Comparison of ENCODE assay signal across 23 cellular contexts in the genomic region with DNA sequence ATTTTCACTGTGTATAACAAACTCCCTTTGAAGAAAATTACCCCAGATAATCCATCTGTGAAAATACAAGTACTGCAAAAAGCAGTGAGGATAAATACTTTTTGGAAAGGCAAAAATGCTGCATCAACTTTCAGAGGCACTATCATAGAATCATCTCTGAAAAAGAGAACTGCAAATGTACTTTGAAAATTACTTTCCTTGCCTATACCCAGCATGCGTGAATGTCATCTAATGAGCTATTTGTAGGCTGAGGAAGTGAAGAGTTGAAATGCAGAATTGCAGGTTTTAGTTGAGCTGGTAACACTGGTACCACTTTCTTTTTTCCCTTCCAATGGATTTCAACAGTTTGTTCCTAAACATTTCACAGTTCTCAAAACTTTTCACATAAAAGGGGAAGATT.
DNase-seq lines count a peak whose midpoint lies in the region; ATAC-seq, FAIRE-seq and TF ChIP-seq lines count a peak whose summit lies in the region.
"Had no signal": no experiment of that assay in that cellular context is flagged by ENCODE, and none has a peak within 500 bp of the region (broad histone marks: within the 10 kb centered on the region; RNA-seq: fewer than 3 reads in every experiment).

No MANE protein-coding gene starts in this region.

- no peak for TF ChIP-seq RAD21 in GM12878 (IDR thresholded peaks at IDR 0.05; ENCODE audit: insufficient read depth, low read depth, low read length)

- peak; percentile 18 for FAIRE-seq in GM12878 (lab: Jason Lieb, UNC)

- H3K4me1 ChIP-seq in GM12878 (ENCODE audit: control insufficient read depth, insufficient read depth, low read length) = no peaks in the 10 kb centered on the region
- H3K4me1 ChIP-seq: esophagus muscularis mucosa, lower lobe of right lung had no signal

- no peak overlapping the region for H3K27ac ChIP-seq in GM12878 (ENCODE audit: control insufficient read depth, insufficient read depth)
- H3K27ac ChIP-seq: esophagus muscularis mucosa, lower lobe of right lung, ovary had no signal

- 0% methylated on average over 1 of the region's 1 CpG for WGBS in GM12878 (ENCODE audit: insufficient coverage, insufficient replicate concordance, low lambda C conversion rate, missing lambda C conversion rate)

- no peak for TF ChIP-seq EP300 in GM12878 (IDR thresholded peaks at IDR 0.05; ENCODE audit: borderline replicate concordance in 1 of 2, control insufficient read depth in 1 of 2, low read depth in 2 of 2, low read length in 2 of 2)

- H2AFZ ChIP-seq in GM12878 (ENCODE audit: control insufficient read depth, low read depth, low read length) = no peak overlapping the region

- SMC1A ChIA-PET in GM12878 (lab: Charles Lee; ENCODE audit: uncharacterized antibody, unreplicated experiment) = interaction anchor here (0.8 to 1.8 kb wide), 9 partner anchors 8 to 87 kb away, joined by 3 to 7 read pairs (median 4); no protein-coding TSS in a partner anchor

- no peak for TF ChIP-seq POLR2A in GM12878 (IDR thresholded peaks at IDR 0.05; ENCODE audit: low read depth, low read length)

- H3K79me2 ChIP-seq in GM12878 (ENCODE audit: control insufficient read depth, insufficient read depth, low read length) = no peaks in the 10 kb centered on the region

- in situ Hi-C loops in GM12878 (cut with MboI) = no loop called here

- POLR2A ChIA-PET in GM12878 (lab: Charles Lee) = interaction anchor here (1.0 kb wide), 1 partner anchor 41 kb away, joined by 3 read pairs; no protein-coding TSS in a partner anchor

- ATAC-seq in GM18502 (IDR thresholded peaks at IDR 0.05; ENCODE audit: poor library complexity, unreplicated experiment) = peak; percentile 63
- peak; percentile 53 for ATAC-seq in GM21367 (IDR thresholded peaks at IDR 0.05; ENCODE audit: unreplicated experiment)
- peak; percentile 68 for ATAC-seq in HG03064 (IDR thresholded peaks at IDR 0.05; ENCODE audit: low read depth, unreplicated experiment)
- peak; percentile 57 for ATAC-seq in GM12878
- no peak for ATAC-seq in HG03571 (IDR thresholded peaks at IDR 0.05; ENCODE audit: unreplicated experiment)
- ATAC-seq: activated CD8-positive, alpha-beta T cell treated with anti-CD3 and anti-CD28 coated beads, Interleukin-2, amount 10 ng/mL, durations not matched to agents 7 days and 5 days; activated naive CD8-positive, alpha-beta T cell treated with anti-CD3 and anti-CD28 coated beads, Interleukin-2, amount 50 U/mL, for 24 hours; lower lobe of right lung; T-cell had no signal

- RAD21 ChIA-PET in GM12878 (lab: Charles Lee; ENCODE audit: unreplicated experiment) = interaction anchor here (0.7 to 1.5 kb wide), 5 partner anchors 10 to 81 kb away, joined by 3 to 10 read pairs (median 3); no protein-coding TSS in a partner anchor

- no peak overlapping the region for H3K9ac ChIP-seq in GM12878 (ENCODE audit: control insufficient read depth, insufficient read depth, low read length)

- H3K27me3 ChIP-seq in GM12878 (replicated peaks in 1 of 2; ENCODE audit: control insufficient read depth in 2 of 2, insufficient read depth in 2 of 2, low read length in 1 of 2) = no peaks in the 10 kb centered on the region
- H3K27me3 ChIP-seq: esophagus muscularis mucosa, ovary had no signal

- BruUV-seq in GM12878 (replicated peaks; lab: Mats Ljungman, UMichigan) = TSS peak; percentile 46

- no peaks in the 10 kb centered on the region; the same call in 2 of the 3 replicates for H3K9me3 ChIP-seq in GM12878 (replicated peaks; ENCODE audit: control insufficient read depth, insufficient read depth, low read length)
- H3K9me3 ChIP-seq: lower lobe of right lung, ovary had no signal

- TF ChIP-seq CTCF in GM12878 (IDR thresholded peaks at IDR 0.05 in 2 of 3, conservative IDR thresholded peaks at IDR 0.05 in 1 of 3; ENCODE audit: control insufficient read depth in 2 of 3, extremely low read depth in 1 of 3, insufficient read depth in 1 of 3, low read depth in 3 of 3, low read length in 3 of 3) = no peak

- no peak overlapping the region for H3K4me3 ChIP-seq in GM12878
- H3K4me3 ChIP-seq: esophagus muscularis mucosa, lower lobe of right lung, ovary had no signal

- DNase-seq in GM12878 (ENCODE audit: low read depth, low spot score) (no peak), NCI-H1417 (lab: John Stamatoyannopoulos, UW) (no peak), GM19238 (ENCODE audit: insufficient read length, low spot score) (no peak)
- DNase-seq in stimulated activated CD4-positive, alpha-beta T cell treated with anti-CD3 and anti-CD28 coated beads, Interleukin-4, amount 100 ng/mL, for 24 hours = no peak
- DNase-seq: activated CD8-positive, alpha-beta T cell treated with anti-CD3 and anti-CD28 coated beads, Interleukin-2, amount 10 ng/mL, durations not matched to agents 7 days and 5 days; activated naive CD8-positive, alpha-beta T cell treated with anti-CD3 and anti-CD28 coated beads, Interleukin-2, amount 50 U/mL, for 24 hours; CD8-positive, alpha-beta memory T cell; dermis blood vessel endothelial cell; GOT3; IMR-90; lower lobe of right lung; MM.1S; NCI-H187 treated with DMSO at 0.1 percent for 48 hours; NCI-H510A treated with DMSO at 0.1 percent for 48 hours; ovary; SHP77; substantia nigra; T-cell had no signal

- H3K4me2 ChIP-seq in GM12878 (ENCODE audit: control insufficient read depth, insufficient read depth) = no peak overlapping the region

- H3K36me3 ChIP-seq in GM12878 (ENCODE audit: control insufficient read depth in 2 of 2, insufficient read depth in 2 of 2, low read length in 1 of 2) = peaks cover 0 to 4% of the 10 kb centered on the region in 2 experiments; a peak in 3 of 4 replicates
- H3K36me3 ChIP-seq: ovary had no signal

- CTCF ChIA-PET in GM12878 (lab: Yijun Ruan, JAX) = interaction anchor here (0.6 to 1.6 kb wide), 3 partner anchors 22 to 1695 kb away, joined by 3 to 8 read pairs (median 3); no protein-coding TSS in a partner anchor

- intact Hi-C loops in GM12878 (cut with micrococcal nuclease; ENCODE audit: unreplicated experiment) = no loop called here

- H4K20me1 ChIP-seq in GM12878 (ENCODE audit: control insufficient read depth, insufficient read depth) = no peaks in the 10 kb centered on the region

TF ChIP-seq in GM12878, 131 proteins besides CTCF, POLR2A, EP300 and RAD21:
- TF ChIP-seq SMAD5 (IDR thresholded peaks at IDR 0.05; ENCODE audit: low read depth) (no peak), SKIL (IDR thresholded peaks at IDR 0.05; ENCODE audit: low read depth, poor library complexity, severe bottlenecking) (no peak), SPI1 (IDR thresholded peaks at IDR 0.05; ENCODE audit: borderline replicate concordance, insufficient read depth, low read depth, low read length) (peak; percentile 72), ZNF24 (IDR thresholded peaks at IDR 0.05) (peak; percentile 75), EED (IDR thresholded peaks at IDR 0.05; ENCODE audit: low read depth) (no peak)
